Comparison of ENCODE assay signal across 19 cellular contexts in the genomic region with DNA sequence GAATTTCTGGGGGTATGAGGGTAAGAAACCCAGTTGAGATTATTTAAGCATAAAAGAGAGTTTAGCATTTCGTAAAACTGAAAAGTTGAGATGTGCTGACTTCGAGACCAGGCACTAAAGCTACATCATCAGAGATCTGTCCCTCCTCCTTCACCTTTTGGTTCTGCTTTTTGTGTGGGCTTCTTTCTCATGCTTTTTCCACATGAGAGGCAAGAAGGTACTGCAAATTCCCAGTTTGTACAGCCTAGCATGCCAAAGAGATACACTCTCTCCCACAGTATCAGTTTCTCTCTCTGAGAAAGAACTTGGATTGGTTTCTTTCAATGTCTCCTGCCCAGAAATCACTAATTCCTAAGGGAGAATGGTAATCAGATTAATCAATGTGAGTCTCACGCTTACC.
DNase-seq lines count a peak whose midpoint lies in the region; ATAC-seq and TF ChIP-seq lines count a peak whose summit lies in the region.
"Had no signal": no experiment of that assay in that cellular context is flagged by ENCODE, and none has a peak within 500 bp of the region (broad histone marks: within the 10 kb centered on the region; RNA-seq: fewer than 3 reads in every experiment).

No MANE protein-coding gene starts in this region.

- ATAC-seq in GM18858 (IDR thresholded peaks at IDR 0.05; ENCODE audit: unreplicated experiment) (peak; percentile 51), HG02981 (IDR thresholded peaks at IDR 0.05; ENCODE audit: unreplicated experiment) (peak; percentile 45)
- no peak for ATAC-seq in activated T-helper 17 cell treated with anti-CD3 and anti-CD28 coated beads, Interleukin-2, amount 50 U/mL, for 72 hours (replicated peaks)
- no peak for ATAC-seq in stimulated activated naive CD8-positive, alpha-beta T cell treated with anti-CD3 and anti-CD28 coated beads, Interleukin-15, amount 100 ng/mL, for 72 hours
- ATAC-seq: CD8-positive, alpha-beta T cell; GM23338; HCT116 had no signal

- TF ChIP-seq CTCF in GM10248 (IDR thresholded peaks at IDR 0.05; ENCODE audit: control extremely low read depth, extremely low read depth, low read depth, missing control alignments) (no peak), GM20000 (IDR thresholded peaks at IDR 0.05; ENCODE audit: extremely low read depth, missing control alignments) (no peak), Caco-2 (IDR thresholded peaks at IDR 0.05; ENCODE audit: insufficient read depth in 1 of 2, low read depth in 1 of 2, low read length in 1 of 2, severe bottlenecking in 1 of 2, unreplicated experiment in 1 of 2) (no peak)

- H3K9me3 ChIP-seq in Caco-2 = no peaks in the 10 kb centered on the region

- no TSS peak for BruUV-seq in Caco-2 (replicated peaks; lab: Mats Ljungman, UMichigan)

- POLR2A ChIA-PET in GM10248 (lab: Yijun Ruan, JAX) (no interaction called here), Caco-2 (lab: Charles Lee) (no interaction called here)

- H3K27me3 ChIP-seq in Caco-2 (replicated peaks; ENCODE audit: control insufficient read depth, insufficient read depth, low read length) = no peaks in the 10 kb centered on the region
- H3K27me3 ChIP-seq: BLaER1 had no signal

- H3K36me3 ChIP-seq in Caco-2 (ENCODE audit: control insufficient read depth, insufficient read depth, low read length) = no peaks in the 10 kb centered on the region
- H3K36me3 ChIP-seq: BLaER1 had no signal

- no peak overlapping the region for H3K4me3 ChIP-seq in Caco-2 (ENCODE audit: low read depth, low read length)
- H3K4me3 ChIP-seq: BLaER1, GM23338 had no signal

- no peaks in the 10 kb centered on the region for H3K36me3 Mint-ChIP-seq in Caco-2 (ENCODE audit: insufficient read depth, unreplicated experiment)
- no peaks in the 10 kb centered on the region for H3K36me3 Mint-ChIP-seq in activated T-helper 17 cell treated with anti-CD3 and anti-CD28 coated beads, Interleukin-2, amount 50 U/mL, for 72 hours (ENCODE audit: low read depth)
- H3K36me3 Mint-ChIP-seq: CD4-positive, CD25-positive, alpha-beta regulatory T cell; CD8-positive, alpha-beta T cell had no signal

- H3K4me1 ChIP-seq in Caco-2 = no peaks in the 10 kb centered on the region
- H3K4me1 ChIP-seq: BLaER1 had no signal

- CTCF ChIA-PET in GM10248 (lab: Yijun Ruan, JAX) (interaction anchor here (1.6 kb wide), 1 partner anchor 8 kb away, joined by 5 read pairs; no protein-coding TSS in a partner anchor), Caco-2 (lab: Charles Lee) (no interaction called here)

- DNase-seq in GM10248 (ENCODE audit: extremely low spot score) (peak; percentile 11), GM20000 (ENCODE audit: low spot score) (peak; percentile 16), Caco-2 (no peak), Kasumi-1 (lab: John Stamatoyannopoulos, UW) (no peak)
- no peak for DNase-seq in stimulated activated naive CD8-positive, alpha-beta T cell treated with anti-CD3 and anti-CD28 coated beads, Interleukin-15, amount 100 ng/mL, for 72 hours
- DNase-seq: CD4-positive, CD25-positive, alpha-beta regulatory T cell; CD8-positive, alpha-beta T cell; DMS 273 treated with DMSO at 0.1 percent for 48 hours; DMS79; EL; GDM1; H9 had no signal

- peaks cover 17% of the 10 kb centered on the region for H3K27me3 Mint-ChIP-seq in Caco-2 (ENCODE audit: insufficient read depth, unreplicated experiment)
- H3K27me3 Mint-ChIP-seq in activated T-helper 17 cell treated with anti-CD3 and anti-CD28 coated beads, Interleukin-2, amount 50 U/mL, for 72 hours = no peaks in the 10 kb centered on the region
- H3K27me3 Mint-ChIP-seq in stimulated activated naive CD8-positive, alpha-beta T cell treated with anti-CD3 and anti-CD28 coated beads, Interleukin-15, amount 100 ng/mL, for 72 hours = no peaks in the 10 kb centered on the region
- H3K27me3 Mint-ChIP-seq: B cell; CD4-positive, CD25-positive, alpha-beta regulatory T cell had no signal

- H3K9me3 Mint-ChIP-seq in Caco-2 (ENCODE audit: unreplicated experiment) = no peaks in the 10 kb centered on the region
- H3K9me3 Mint-ChIP-seq in activated T-helper 17 cell treated with anti-CD3 and anti-CD28 coated beads, Interleukin-2, amount 50 U/mL, for 72 hours = peaks cover 14% of the 10 kb centered on the region
- H3K9me3 Mint-ChIP-seq in stimulated activated naive CD8-positive, alpha-beta T cell treated with anti-CD3 and anti-CD28 coated beads, Interleukin-15, amount 100 ng/mL, for 72 hours = peaks cover 8 to 12% of the 10 kb centered on the region in 2 donors
- H3K9me3 Mint-ChIP-seq: GM23338, H9 had no signal

- H3K4me3 Mint-ChIP-seq in Caco-2 (ENCODE audit: unreplicated experiment) = no peak overlapping the region
- no peak overlapping the region for H3K4me3 Mint-ChIP-seq in activated T-helper 17 cell treated with anti-CD3 and anti-CD28 coated beads, Interleukin-2, amount 50 U/mL, for 72 hours
- H3K4me3 Mint-ChIP-seq in stimulated activated naive CD8-positive, alpha-beta T cell treated with anti-CD3 and anti-CD28 coated beads, Interleukin-15, amount 100 ng/mL, for 72 hours = no peak overlapping the region
- H3K4me3 Mint-ChIP-seq: B cell; CD4-positive, CD25-positive, alpha-beta regulatory T cell; CD8-positive, alpha-beta T cell; GM23338; H9 had no signal

- H3K4me1 Mint-ChIP-seq in Caco-2 (ENCODE audit: low read depth, unreplicated experiment) = no peaks in the 10 kb centered on the region
- H3K4me1 Mint-ChIP-seq in activated T-helper 17 cell treated with anti-CD3 and anti-CD28 coated beads, Interleukin-2, amount 50 U/mL, for 72 hours = no peaks in the 10 kb centered on the region
- H3K4me1 Mint-ChIP-seq in stimulated activated naive CD8-positive, alpha-beta T cell treated with anti-CD3 and anti-CD28 coated beads, Interleukin-15, amount 100 ng/mL, for 72 hours = no peaks in the 10 kb centered on the region
- H3K4me1 Mint-ChIP-seq: B cell; CD4-positive, CD25-positive, alpha-beta regulatory T cell; GM23338; H9 had no signal

- no peak overlapping the region for H3K27ac Mint-ChIP-seq in Caco-2 (ENCODE audit: unreplicated experiment)
- no peak overlapping the region for H3K27ac Mint-ChIP-seq in activated T-helper 17 cell treated with anti-CD3 and anti-CD28 coated beads, Interleukin-2, amount 50 U/mL, for 72 hours
- H3K27ac Mint-ChIP-seq in stimulated activated naive CD8-positive, alpha-beta T cell treated with anti-CD3 and anti-CD28 coated beads, Interleukin-15, amount 100 ng/mL, for 72 hours = no peak overlapping the region
- H3K27ac Mint-ChIP-seq: B cell; CD4-positive, CD25-positive, alpha-beta regulatory T cell; CD8-positive, alpha-beta T cell; GM23338; H9 had no signal

- intact Hi-C loops in Caco-2 (cut with micrococcal nuclease; ENCODE audit: unreplicated experiment) = no loop called here

Comparison
In these comparisons a context has a peak if more than half of its experiments do, and no peak if none do; other contexts are left out.
1. DNase-seq: peak in GM10248 (single experiment) and GM20000 (single experiment); none in Caco-2 (0 of 2), Kasumi-1 (0 of 2) and stimulated activated naive CD8-positive, alpha-beta T cell treated with anti-CD3 and anti-CD28 coated beads, Interleukin-15, amount 100 ng/mL, for 72 hours (0 of 2).
2. ATAC-seq: peak in GM18858 (single experiment) and HG02981 (single experiment); none in activated T-helper 17 cell treated with anti-CD3 and anti-CD28 coated beads, Interleukin-2, amount 50 U/mL, for 72 hours (single experiment) and stimulated activated naive CD8-positive, alpha-beta T cell treated with anti-CD3 and anti-CD28 coated beads, Interleukin-15, amount 100 ng/mL, for 72 hours (single experiment).